Comparison of ENCODE assay signal across 26 cellular contexts in the genomic region with DNA sequence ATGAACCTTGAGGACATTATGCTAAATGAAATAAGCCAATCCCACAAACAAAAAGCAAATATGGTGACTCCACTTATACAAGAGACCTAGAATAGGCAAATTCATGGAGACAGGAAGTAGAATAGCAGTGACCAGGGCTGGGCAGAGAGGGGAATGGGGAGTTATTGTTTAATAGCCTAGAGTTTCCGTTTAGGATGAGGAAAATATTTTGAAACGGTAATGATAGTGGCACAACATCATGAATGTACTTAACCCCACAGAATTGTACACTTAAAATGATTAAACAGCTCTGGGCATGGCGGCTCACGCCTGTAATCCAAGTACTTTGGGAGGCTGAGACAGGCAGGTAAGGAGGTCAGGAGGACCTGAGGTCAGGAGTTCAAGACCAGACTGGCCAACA.
"Had no signal": no experiment of that assay in that cellular context is flagged by ENCODE, and none has a peak within 500 bp of the region (broad histone marks: within the 10 kb centered on the region; RNA-seq: fewer than 3 reads in every experiment).

No MANE protein-coding gene starts in this region.

- H3K4me3 ChIP-seq: pancreas, prostate gland, right lobe of liver, sigmoid colon, suprapubic skin, testis, tibial artery, transverse colon, upper lobe of right lung, uterus had no signal

- H3K27me3 ChIP-seq: pancreas, right lobe of liver, sigmoid colon, testis, upper lobe of right lung, uterus had no signal

- H3K4me1 ChIP-seq: pancreas, prostate gland, right lobe of liver, sigmoid colon, suprapubic skin, transverse colon, upper lobe of right lung, uterus had no signal

- H3K9me3 ChIP-seq: neutrophil, pancreas, prostate gland, right lobe of liver, sigmoid colon, suprapubic skin, testis, tibial artery, transverse colon, upper lobe of right lung, uterus had no signal

- DNase-seq: naive thymus-derived CD8-positive, alpha-beta T cell; nephron progenitor cell; nucleus accumbens; retina; right cardiac atrium; right lobe of liver; sigmoid colon; small intestine; stimulated activated CD4-positive, alpha-beta T cell treated with anti-CD3 and anti-CD28 coated beads, Interleukin-15, amount 100 ng/mL, for 24 hours; stimulated activated CD4-positive, alpha-beta T cell treated with anti-CD3 and anti-CD28 coated beads, Interleukin-2, amount 100 ng/mL, for 24 hours; stimulated activated CD4-positive, alpha-beta T cell treated with anti-CD3 and anti-CD28 coated beads, Interleukin-2, amount 100 ng/mL, for 48 hours; stimulated activated CD4-positive, alpha-beta T cell treated with anti-CD3 and anti-CD28 coated beads, Interleukin-4, amount 100 ng/mL, for 4 hours; stimulated activated CD8-positive, alpha-beta memory T cell treated with anti-CD3 and anti-CD28 coated beads, Interleukin-4, amount 100 ng/mL, for 48 hours; stimulated activated naive CD4-positive, alpha-beta T cell; stimulated activated naive CD8-positive, alpha-beta T cell treated with anti-CD3 and anti-CD28 coated beads, Interleukin-15, amount 100 ng/mL, for 72 hours; stimulated activated naive CD8-positive, alpha-beta T cell treated with anti-CD3 and anti-CD28 coated beads, Interleukin-15, Interleukin-2, amounts not matched to agents 100 U/mL and 50 U/mL, for 24 hours; substantia nigra; testis; tibial artery; transverse colon; upper lobe of right lung; uterus had no signal

- H3K36me3 ChIP-seq: neutrophil, pancreas, prostate gland, right lobe of liver, sigmoid colon, suprapubic skin, tibial artery, transverse colon, upper lobe of right lung, uterus had no signal

- H3K27ac ChIP-seq: neutrophil, pancreas, prostate gland, right lobe of liver, sigmoid colon, suprapubic skin, testis, tibial artery, transverse colon, upper lobe of right lung, uterus had no signal
